ENCODE assay signal across 9 cellular contexts in genomic region chr18:79484661-79485621, GRCh38.
DNase-seq lines count a peak whose midpoint lies in the region; ATAC-seq and TF ChIP-seq lines count a peak whose summit lies in the region.
"Had no signal": no experiment of that assay in that cellular context is flagged by ENCODE, and none has a peak within 500 bp of the region (broad histone marks: within the 10 kb centered on the region; RNA-seq: fewer than 3 reads in every experiment).

No MANE protein-coding gene starts in this region.

- no peaks in the 10 kb centered on the region for H3K36me3 ChIP-seq in fibroblast of lung (ENCODE audit: control insufficient read depth, insufficient read depth, low read length)

- peaks cover 0 to 3% (median 2%) of the 10 kb centered on the region in 3 donors for H3K4me1 Mint-ChIP-seq in T-cell

- POLR2A ChIA-PET in T-cell (lab: Charles Lee) = no interaction called here

- ATAC-seq in T-cell (replicated peaks in 1 of 4) (no peak), GM19455 (IDR thresholded peaks at IDR 0.05; ENCODE audit: unreplicated experiment) (no peak), GM18870 (IDR thresholded peaks at IDR 0.05; ENCODE audit: unreplicated experiment) (no peak)

- no peak overlapping the region for H2AFZ ChIP-seq in fibroblast of lung (ENCODE audit: low read length)

- H4K20me1 ChIP-seq in fibroblast of lung (ENCODE audit: control insufficient read depth, extremely low read depth, insufficient read depth, low read length) = no peaks in the 10 kb centered on the region

- no peaks in the 10 kb centered on the region for H3K27me3 ChIP-seq in fibroblast of lung (ENCODE audit: control insufficient read depth, insufficient read depth, low read length)

- no peak for TF ChIP-seq CTCF in fibroblast of lung (conservative IDR thresholded peaks at IDR 0.05 in 1 of 2, IDR thresholded peaks at IDR 0.05 in 1 of 2; ENCODE audit: low read depth in 1 of 2, low read length in 2 of 2)

- H3K4me1 ChIP-seq in fibroblast of lung (ENCODE audit: control insufficient read depth, extremely low read depth, insufficient read depth, low read length) = peaks cover 9% of the 10 kb centered on the region

- intact Hi-C loops in posterior vena cava (cut with DNase I) = no loop called here

- no peaks in the 10 kb centered on the region for H3K9me3 ChIP-seq in fibroblast of lung (ENCODE audit: control insufficient read depth, insufficient read depth, low read depth, low read length)

- no peaks in the 10 kb centered on the region for H3K79me2 ChIP-seq in fibroblast of lung (ENCODE audit: control insufficient read depth, insufficient read depth, low read length)

- no peak overlapping the region for H3K4me3 Mint-ChIP-seq in T-cell

- CTCF ChIA-PET in T-cell (lab: Charles Lee) = no interaction called here

- peak overlapping the region; percentile 64 for H3K4me2 ChIP-seq in fibroblast of lung (ENCODE audit: extremely low read depth, insufficient read depth, low read length)

- no peaks in the 10 kb centered on the region for H3K9me3 Mint-ChIP-seq in T-cell

- H3K4me3 ChIP-seq in fibroblast of lung (replicated peaks in 1 of 4; ENCODE audit: control extremely low read depth in 1 of 4, insufficient read depth in 1 of 4, low read depth in 3 of 4, low read length in 4 of 4) = peak overlapping the region in 2 of 4 experiments; percentile 6 to 44

- DNase-seq in DMS153 (lab: John Stamatoyannopoulos, UW) = peak; percentile 14
- peak; percentile 47 for DNase-seq in NCI-H69 (lab: John Stamatoyannopoulos, UW)
- DNase-seq in fibroblast of lung (ENCODE audit: low read depth in 2 of 2) = peak; percentile 81 to 99
- DNase-seq in posterior vena cava (ENCODE audit: low spot score) = peak; percentile 81
- no peak for DNase-seq in T-cell
- no peak for DNase-seq in HUDEP-2 (lab: John Stamatoyannopoulos, UW; ENCODE audit: unreplicated experiment in 76 of 76)
- DNase-seq: activated CD8-positive, alpha-beta memory T cell treated with anti-CD3 and anti-CD28 coated beads for 24 hours had no signal

- H3K27ac ChIP-seq in fibroblast of lung (ENCODE audit: insufficient read depth, low read length) = peak overlapping the region; percentile 57

- H3K27me3 Mint-ChIP-seq in T-cell = no peaks in the 10 kb centered on the region

- H3K27ac Mint-ChIP-seq in T-cell = no peak overlapping the region

- H3K9ac ChIP-seq in fibroblast of lung (ENCODE audit: insufficient read depth, low read length) = peak overlapping the region; percentile 55

- H3K36me3 Mint-ChIP-seq in T-cell = peaks cover 2% of the 10 kb centered on the region

Comparison
In these comparisons a context has a peak if more than half of its experiments do, and no peak if none do; other contexts are left out.
1. DNase-seq: peak in DMS153 (single experiment), NCI-H69 (single experiment), fibroblast of lung (2 of 2) and posterior vena cava (single experiment); none in T-cell (0 of 34) and HUDEP-2 (0 of 76).